Comparison of ENCODE assay signal across 1 cellular context in the genomic region with DNA sequence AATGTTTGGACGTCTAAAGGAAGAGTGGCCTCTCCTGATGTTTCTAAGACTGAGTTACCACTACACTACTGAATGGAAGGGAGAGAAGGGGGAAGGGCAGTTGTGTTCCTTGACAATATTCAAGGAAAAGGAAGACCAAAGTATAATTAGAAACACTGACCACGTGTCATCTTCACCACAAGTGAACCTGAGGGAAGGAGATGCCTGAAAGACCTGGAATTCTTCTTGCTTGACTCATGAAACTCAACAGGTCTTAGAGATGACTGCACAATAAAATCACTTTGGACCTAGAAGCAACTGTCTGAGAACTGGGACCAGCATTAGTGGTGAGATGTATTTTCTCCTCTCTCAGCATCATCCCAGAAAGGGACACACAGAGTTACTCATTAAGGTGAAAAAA.
TF ChIP-seq lines count a peak whose summit lies in the region.

No MANE protein-coding gene starts in this region.

TF ChIP-seq in WTC11, 78 proteins besides CTCF, POLR2A, EP300 and RAD21 (continued from another document):
- TF ChIP-seq ZNF512 (CRISPR knock-in tag; IDR thresholded peaks at IDR 0.05; ENCODE audit: borderline replicate concordance) = no peak
- TF ChIP-seq, protein P1, sequence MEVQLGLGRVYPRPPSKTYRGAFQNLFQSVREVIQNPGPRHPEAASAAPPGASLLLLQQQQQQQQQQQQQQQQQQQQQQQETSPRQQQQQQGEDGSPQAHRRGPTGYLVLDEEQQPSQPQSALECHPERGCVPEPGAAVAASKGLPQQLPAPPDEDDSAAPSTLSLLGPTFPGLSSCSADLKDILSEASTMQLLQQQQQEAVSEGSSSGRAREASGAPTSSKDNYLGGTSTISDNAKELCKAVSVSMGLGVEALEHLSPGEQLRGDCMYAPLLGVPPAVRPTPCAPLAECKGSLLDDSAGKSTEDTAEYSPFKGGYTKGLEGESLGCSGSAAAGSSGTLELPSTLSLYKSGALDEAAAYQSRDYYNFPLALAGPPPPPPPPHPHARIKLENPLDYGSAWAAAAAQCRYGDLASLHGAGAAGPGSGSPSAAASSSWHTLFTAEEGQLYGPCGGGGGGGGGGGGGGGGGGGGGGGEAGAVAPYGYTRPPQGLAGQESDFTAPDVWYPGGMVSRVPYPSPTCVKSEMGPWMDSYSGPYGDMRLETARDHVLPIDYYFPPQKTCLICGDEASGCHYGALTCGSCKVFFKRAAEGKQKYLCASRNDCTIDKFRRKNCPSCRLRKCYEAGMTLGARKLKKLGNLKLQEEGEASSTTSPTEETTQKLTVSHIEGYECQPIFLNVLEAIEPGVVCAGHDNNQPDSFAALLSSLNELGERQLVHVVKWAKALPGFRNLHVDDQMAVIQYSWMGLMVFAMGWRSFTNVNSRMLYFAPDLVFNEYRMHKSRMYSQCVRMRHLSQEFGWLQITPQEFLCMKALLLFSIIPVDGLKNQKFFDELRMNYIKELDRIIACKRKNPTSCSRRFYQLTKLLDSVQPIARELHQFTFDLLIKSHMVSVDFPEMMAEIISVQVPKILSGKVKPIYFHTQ (CRISPR knock-in tag; IDR thresholded peaks at IDR 0.05) = no peak
- TF ChIP-seq CBFB (CRISPR knock-in tag; IDR thresholded peaks at IDR 0.05; ENCODE audit: low read depth) = no peak
- TF ChIP-seq ZNF416 (CRISPR knock-in tag; IDR thresholded peaks at IDR 0.05) = no peak
- no peak for TF ChIP-seq ZBTB21 (CRISPR knock-in tag; IDR thresholded peaks at IDR 0.05; ENCODE audit: borderline replicate concordance)
- TF ChIP-seq ZNF281 (CRISPR knock-in tag; IDR thresholded peaks at IDR 0.05) = no peak
- TF ChIP-seq ATF2 (CRISPR knock-in tag; IDR thresholded peaks at IDR 0.05; ENCODE audit: borderline replicate concordance, low read depth) = no peak
- no peak for TF ChIP-seq JUN (CRISPR knock-in tag; IDR thresholded peaks at IDR 0.05)
- no peak for TF ChIP-seq ETV6 (CRISPR knock-in tag; IDR thresholded peaks at IDR 0.05)
- TF ChIP-seq ZNF317 (CRISPR knock-in tag; IDR thresholded peaks at IDR 0.05; ENCODE audit: borderline replicate concordance, low read depth) = no peak
- no peak for TF ChIP-seq TEAD1 (CRISPR knock-in tag; IDR thresholded peaks at IDR 0.05)
- no peak for TF ChIP-seq GRHL2 (CRISPR knock-in tag; IDR thresholded peaks at IDR 0.05; ENCODE audit: insufficient replicate concordance, severe bottlenecking)
- TF ChIP-seq, protein P2, sequence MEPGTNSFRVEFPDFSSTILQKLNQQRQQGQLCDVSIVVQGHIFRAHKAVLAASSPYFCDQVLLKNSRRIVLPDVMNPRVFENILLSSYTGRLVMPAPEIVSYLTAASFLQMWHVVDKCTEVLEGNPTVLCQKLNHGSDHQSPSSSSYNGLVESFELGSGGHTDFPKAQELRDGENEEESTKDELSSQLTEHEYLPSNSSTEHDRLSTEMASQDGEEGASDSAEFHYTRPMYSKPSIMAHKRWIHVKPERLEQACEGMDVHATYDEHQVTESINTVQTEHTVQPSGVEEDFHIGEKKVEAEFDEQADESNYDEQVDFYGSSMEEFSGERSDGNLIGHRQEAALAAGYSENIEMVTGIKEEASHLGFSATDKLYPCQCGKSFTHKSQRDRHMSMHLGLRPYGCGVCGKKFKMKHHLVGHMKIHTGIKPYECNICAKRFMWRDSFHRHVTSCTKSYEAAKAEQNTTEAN (CRISPR knock-in tag; IDR thresholded peaks at IDR 0.05) = no peak
